In genomic region chr17:75904749-75905521, GRCh38 we compare ENCODE assay signal across 1 cellular context.
TF ChIP-seq lines count a peak whose summit lies in the region.

TSS of gene MRPL38 (minus strand) at chr17:75904884. CDS start at chr17:75904875, 9 bp downstream.

TF ChIP-seq in HEK293, 187 proteins besides CTCF, POLR2A, EP300 and RAD21 (continued from another document and continues in another):
- TF ChIP-seq, protein P1, sequence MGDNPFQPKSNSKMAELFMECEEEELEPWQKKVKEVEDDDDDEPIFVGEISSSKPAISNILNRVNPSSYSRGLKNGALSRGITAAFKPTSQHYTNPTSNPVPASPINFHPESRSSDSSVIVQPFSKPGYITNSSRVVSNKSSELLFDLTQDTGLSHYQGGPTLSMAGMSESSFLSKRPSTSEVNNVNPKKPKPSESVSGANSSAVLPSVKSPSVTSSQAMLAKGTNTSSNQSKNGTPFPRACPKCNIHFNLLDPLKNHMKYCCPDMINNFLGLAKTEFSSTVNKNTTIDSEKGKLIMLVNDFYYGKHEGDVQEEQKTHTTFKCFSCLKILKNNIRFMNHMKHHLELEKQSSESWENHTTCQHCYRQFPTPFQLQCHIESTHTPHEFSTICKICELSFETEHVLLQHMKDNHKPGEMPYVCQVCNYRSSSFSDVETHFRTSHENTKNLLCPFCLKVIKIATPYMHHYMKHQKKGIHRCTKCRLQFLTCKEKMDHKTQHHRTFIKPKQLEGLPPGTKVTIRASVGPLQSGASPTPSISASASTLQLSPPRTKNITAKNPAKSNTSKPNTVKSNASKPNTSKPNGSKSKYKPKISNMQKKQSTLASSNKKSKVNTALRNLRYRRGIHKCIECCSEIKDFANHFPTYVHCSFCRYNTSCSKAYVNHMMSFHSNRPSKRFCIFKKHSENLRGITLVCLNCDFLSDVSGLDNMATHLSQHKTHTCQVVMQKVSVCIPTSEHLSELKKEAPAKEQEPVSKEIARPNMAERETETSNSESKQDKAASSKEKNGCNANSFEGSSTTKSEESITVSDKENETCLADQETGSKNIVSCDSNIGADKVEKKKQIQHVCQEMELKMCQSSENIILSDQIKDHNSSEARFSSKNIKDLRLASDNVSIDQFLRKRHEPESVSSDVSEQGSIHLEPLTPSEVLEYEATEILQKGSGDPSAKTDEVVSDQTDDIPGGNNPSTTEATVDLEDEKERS (tag by site-specific recombination; IDR thresholded peaks at IDR 0.05), result no peak
- TF ChIP-seq ZNF449 (tag by site-specific recombination; IDR thresholded peaks at IDR 0.05), result peak; percentile 82; the same call in 1 of the 2 replicates
- peak; percentile 46 for TF ChIP-seq ZNF518A (tag by site-specific recombination; conservative IDR thresholded peaks at IDR 0.05; ENCODE audit: low read depth)
- peak; percentile 26; the same call in 1 of the 2 replicates for TF ChIP-seq ZBTB21 (tag by site-specific recombination; IDR thresholded peaks at IDR 0.05)
- TF ChIP-seq ZNF350 (tag by site-specific recombination; IDR thresholded peaks at IDR 0.05), result no peak
- TF ChIP-seq OSR2 (tag by site-specific recombination; IDR thresholded peaks at IDR 0.05), result 0 out of 2 replicates have a peak, but pooled peaks have one; percentile 15
- TF ChIP-seq ZNF174 (tag by site-specific recombination; IDR thresholded peaks at IDR 0.05), result no peak
- TF ChIP-seq INSM2 (tag by site-specific recombination; IDR thresholded peaks at IDR 0.05), result peak; percentile 54; the same call in 1 of the 2 replicates
- TF ChIP-seq ZNF16 (tag by site-specific recombination; IDR thresholded peaks at IDR 0.05; ENCODE audit: low read depth), result 0 out of 2 replicates have a peak, but pooled peaks have one; percentile 14
- no peak for TF ChIP-seq ZNF239 (tag by site-specific recombination; IDR thresholded peaks at IDR 0.05)
- TF ChIP-seq ZBTB6 (tag by site-specific recombination; IDR thresholded peaks at IDR 0.05), result peak; percentile 61
- TF ChIP-seq, protein P2, sequence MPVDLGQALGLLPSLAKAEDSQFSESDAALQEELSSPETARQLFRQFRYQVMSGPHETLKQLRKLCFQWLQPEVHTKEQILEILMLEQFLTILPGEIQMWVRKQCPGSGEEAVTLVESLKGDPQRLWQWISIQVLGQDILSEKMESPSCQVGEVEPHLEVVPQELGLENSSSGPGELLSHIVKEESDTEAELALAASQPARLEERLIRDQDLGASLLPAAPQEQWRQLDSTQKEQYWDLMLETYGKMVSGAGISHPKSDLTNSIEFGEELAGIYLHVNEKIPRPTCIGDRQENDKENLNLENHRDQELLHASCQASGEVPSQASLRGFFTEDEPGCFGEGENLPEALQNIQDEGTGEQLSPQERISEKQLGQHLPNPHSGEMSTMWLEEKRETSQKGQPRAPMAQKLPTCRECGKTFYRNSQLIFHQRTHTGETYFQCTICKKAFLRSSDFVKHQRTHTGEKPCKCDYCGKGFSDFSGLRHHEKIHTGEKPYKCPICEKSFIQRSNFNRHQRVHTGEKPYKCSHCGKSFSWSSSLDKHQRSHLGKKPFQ (tag by site-specific recombination; IDR thresholded peaks at IDR 0.05), result 0 out of 2 replicates have a peak, but pooled peaks have one; percentile 46
- TF ChIP-seq ZNF10 (tag by site-specific recombination; IDR thresholded peaks at IDR 0.05), result peak; percentile 64; the same call in 1 of the 2 replicates
- TF ChIP-seq ZNF391 (tag by site-specific recombination; IDR thresholded peaks at IDR 0.05; ENCODE audit: borderline replicate concordance, low read depth), result peak; percentile 92
- no peak for TF ChIP-seq ZNF645 (tag by site-specific recombination; IDR thresholded peaks at IDR 0.05)
- TF ChIP-seq, protein P3, sequence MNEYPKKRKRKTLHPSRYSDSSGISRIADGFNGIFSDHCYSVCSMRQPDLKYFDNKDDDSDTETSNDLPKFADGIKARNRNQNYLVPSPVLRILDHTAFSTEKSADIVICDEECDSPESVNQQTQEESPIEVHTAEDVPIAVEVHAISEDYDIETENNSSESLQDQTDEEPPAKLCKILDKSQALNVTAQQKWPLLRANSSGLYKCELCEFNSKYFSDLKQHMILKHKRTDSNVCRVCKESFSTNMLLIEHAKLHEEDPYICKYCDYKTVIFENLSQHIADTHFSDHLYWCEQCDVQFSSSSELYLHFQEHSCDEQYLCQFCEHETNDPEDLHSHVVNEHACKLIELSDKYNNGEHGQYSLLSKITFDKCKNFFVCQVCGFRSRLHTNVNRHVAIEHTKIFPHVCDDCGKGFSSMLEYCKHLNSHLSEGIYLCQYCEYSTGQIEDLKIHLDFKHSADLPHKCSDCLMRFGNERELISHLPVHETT (tag by site-specific recombination; IDR thresholded peaks at IDR 0.05), result peak; percentile 87
- TF ChIP-seq GLI2 (tag by site-specific recombination; IDR thresholded peaks at IDR 0.05; ENCODE audit: borderline replicate concordance, low read depth), result no peak
- TF ChIP-seq ZNF558 (tag by site-specific recombination; IDR thresholded peaks at IDR 0.05), result 0 out of 2 replicates have a peak, but pooled peaks have one; percentile 12
- TF ChIP-seq GFI1B (tag by site-specific recombination; IDR thresholded peaks at IDR 0.05), result peak; percentile 75
- no peak for TF ChIP-seq PRDM6 (tag by site-specific recombination; IDR thresholded peaks at IDR 0.05)
- TF ChIP-seq, protein P4, sequence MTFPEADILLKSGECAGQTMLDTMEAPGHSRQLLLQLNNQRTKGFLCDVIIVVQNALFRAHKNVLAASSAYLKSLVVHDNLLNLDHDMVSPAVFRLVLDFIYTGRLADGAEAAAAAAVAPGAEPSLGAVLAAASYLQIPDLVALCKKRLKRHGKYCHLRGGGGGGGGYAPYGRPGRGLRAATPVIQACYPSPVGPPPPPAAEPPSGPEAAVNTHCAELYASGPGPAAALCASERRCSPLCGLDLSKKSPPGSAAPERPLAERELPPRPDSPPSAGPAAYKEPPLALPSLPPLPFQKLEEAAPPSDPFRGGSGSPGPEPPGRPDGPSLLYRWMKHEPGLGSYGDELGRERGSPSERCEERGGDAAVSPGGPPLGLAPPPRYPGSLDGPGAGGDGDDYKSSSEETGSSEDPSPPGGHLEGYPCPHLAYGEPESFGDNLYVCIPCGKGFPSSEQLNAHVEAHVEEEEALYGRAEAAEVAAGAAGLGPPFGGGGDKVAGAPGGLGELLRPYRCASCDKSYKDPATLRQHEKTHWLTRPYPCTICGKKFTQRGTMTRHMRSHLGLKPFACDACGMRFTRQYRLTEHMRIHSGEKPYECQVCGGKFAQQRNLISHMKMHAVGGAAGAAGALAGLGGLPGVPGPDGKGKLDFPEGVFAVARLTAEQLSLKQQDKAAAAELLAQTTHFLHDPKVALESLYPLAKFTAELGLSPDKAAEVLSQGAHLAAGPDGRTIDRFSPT (tag by site-specific recombination; IDR thresholded peaks at IDR 0.05), result peak; percentile 77; the same call in 1 of the 2 replicates
- TF ChIP-seq SETDB1 (IDR thresholded peaks at IDR 0.05; ENCODE audit: insufficient read length, low read length), result no peak
- TF ChIP-seq KLF7 (tag by site-specific recombination; IDR thresholded peaks at IDR 0.05; ENCODE audit: borderline replicate concordance), result peak; percentile 94; the same call in 1 of the 2 replicates
- peak; percentile 82 for TF ChIP-seq KLF9 (tag by site-specific recombination; IDR thresholded peaks at IDR 0.05; ENCODE audit: low read depth)
- peak; percentile 89 for TF ChIP-seq SP2 (tag by site-specific recombination; IDR thresholded peaks at IDR 0.05)
- no peak for TF ChIP-seq SCRT1 (tag by site-specific recombination; IDR thresholded peaks at IDR 0.05; ENCODE audit: borderline replicate concordance)
- no peak for TF ChIP-seq ZNF621 (tag by site-specific recombination; IDR thresholded peaks at IDR 0.05)
- peak; percentile 25 for TF ChIP-seq EGR2 (tag by site-specific recombination; IDR thresholded peaks at IDR 0.05; ENCODE audit: low read depth)
- TF ChIP-seq SP7 (tag by site-specific recombination; IDR thresholded peaks at IDR 0.05), result peak; percentile 91
- peak; percentile 91 for TF ChIP-seq ZNF324 (tag by site-specific recombination; IDR thresholded peaks at IDR 0.05)
- TF ChIP-seq REPIN1 (tag by site-specific recombination; IDR thresholded peaks at IDR 0.05; ENCODE audit: low read depth), result 0 out of 2 replicates have a peak, but pooled peaks have one; percentile 62
- peak; percentile 96 for TF ChIP-seq SP3 (tag by site-specific recombination; IDR thresholded peaks at IDR 0.05)
- TF ChIP-seq ZNF529 (tag by site-specific recombination; IDR thresholded peaks at IDR 0.05; ENCODE audit: insufficient replicate concordance), result no peak
- no peak for TF ChIP-seq ZNF274 (IDR thresholded peaks at IDR 0.05; ENCODE audit: low read length)
- no peak for TF ChIP-seq ZNF274 (tag by site-specific recombination; IDR thresholded peaks at IDR 0.05; ENCODE audit: borderline replicate concordance)
- no peak; the same call in 1 of the 2 replicates for TF ChIP-seq ZNF768 (tag by site-specific recombination; IDR thresholded peaks at IDR 0.05)
